Comparison of ENCODE assay signal across 15 cellular contexts in genomic region chr9:85430659-85431370, GRCh38.
A peak's percentile ranks its signal among the peaks of the same experiment; 100 is the strongest.
DNase-seq lines count a peak whose midpoint lies in the region; ATAC-seq and TF ChIP-seq lines count a peak whose summit lies in the region.
"Had no signal": no experiment of that assay in that cellular context is flagged by ENCODE, and none has a peak within 500 bp of the region (broad histone marks: within the 10 kb centered on the region; RNA-seq: fewer than 3 reads in every experiment).

No MANE protein-coding gene starts in this region.

- H3K4me1 ChIP-seq in ovary (ENCODE audit: insufficient read depth): no peaks in the 10 kb centered on the region

- TF ChIP-seq CTCF in dorsolateral prefrontal cortex (IDR thresholded peaks at IDR 0.05 in 54 of 56, conservative IDR thresholded peaks at IDR 0.05 in 2 of 56; ENCODE audit: low read depth in 1 of 56, partially characterized antibody in 56 of 56) (no peak), ovary (IDR thresholded peaks at IDR 0.05) (no peak)

- H3K36me3 ChIP-seq in ovary: no peaks in the 10 kb centered on the region

- TF ChIP-seq POLR2A in ovary (IDR thresholded peaks at IDR 0.05): no peak

- ATAC-seq in HG03108 (IDR thresholded peaks at IDR 0.05; ENCODE audit: unreplicated experiment): no peak
- ATAC-seq: activated CD4-positive, alpha-beta T cell treated with anti-CD3 and anti-CD28 coated beads for 36 hours; activated naive CD4-positive, alpha-beta T cell treated with anti-CD3 and anti-CD28 coated beads, Interleukin-2, amount 50 U/mL, for 72 hours; Right ventricle myocardium inferior had no signal

- intact Hi-C loops in dorsolateral prefrontal cortex (cut with DNase I) (loop anchor here in 1 of 2 donors (5.0 kb wide), 1 partner anchor 86 kb away; no protein-coding TSS in a partner anchor), ovary (cut with DNase I) (no loop called here)

- H3K27ac ChIP-seq in dorsolateral prefrontal cortex: peak overlapping the region in 57 of 59 donors; percentile 14 to 93 (median 80)
- H3K27ac ChIP-seq in ovary: no peak overlapping the region

- WGBS in ovary, 3 donors: 36 to 42% (median 41%) methylated on average over 19 of the region's 19 CpGs

- no peaks in the 10 kb centered on the region for H3K27me3 ChIP-seq in dorsolateral prefrontal cortex
- no peaks in the 10 kb centered on the region for H3K27me3 ChIP-seq in ovary

- H3K4me3 ChIP-seq in dorsolateral prefrontal cortex (peak overlapping the region in 47 of 59 donors; percentile 0 to 50 (median 32)), ovary (no peak overlapping the region)

- TF ChIP-seq EP300 in ovary (IDR thresholded peaks at IDR 0.05): no peak

- peak; percentile 13 for DNase-seq in DMS79 treated with DMSO at 0.1 percent for 48 hours (lab: John Stamatoyannopoulos, UW)
- DNase-seq in DMS79 (lab: John Stamatoyannopoulos, UW): no peak
- peak; percentile 95 for DNase-seq in NCI-H2227 (lab: John Stamatoyannopoulos, UW; ENCODE audit: unreplicated experiment)
- DNase-seq in dorsolateral prefrontal cortex: peak in 9 of 10 donors; percentile 25 to 80 (median 67)
- peak; percentile 46 for DNase-seq in retina
- no peak for DNase-seq in ovary
- no peak for DNase-seq in kidney glomerular epithelial cell (lab: John Stamatoyannopoulos, UW)
- DNase-seq: 8988T; activated CD4-positive, alpha-beta T cell treated with anti-CD3 and anti-CD28 coated beads for 36 hours; CD4-positive, alpha-beta T cell; cerebellar nuclear complex; immature natural killer cell had no signal

- no peaks in the 10 kb centered on the region for H3K9me3 ChIP-seq in ovary

Comparison
In these comparisons a context has a peak if more than half of its experiments do, and no peak if none do; other contexts are left out.
1. DNase-seq: peak in DMS79 treated with DMSO at 0.1 percent for 48 hours (single experiment), NCI-H2227 (single experiment), dorsolateral prefrontal cortex (9 of 10) and retina (single experiment); none in DMS79 (single experiment), ovary (0 of 5) and kidney glomerular epithelial cell (single experiment).
2. H3K27ac ChIP-seq: peak in dorsolateral prefrontal cortex (57 of 59); none in ovary (0 of 2).